7 cellular contexts compared by ENCODE assay signal in genomic region chr10:119687192-119688032, GRCh38. TPM values are rescaled to one million over a fixed set of nuclear protein-coding genes. Genes with fewer than 3 reads are reported as not detected.
DNase-seq lines count a peak whose midpoint lies in the region; FAIRE-seq and TF ChIP-seq lines count a peak whose summit lies in the region.

No MANE protein-coding gene starts in this region.

- H3K9me3 Mint-ChIP-seq in HFFc6: no peaks in the 10 kb centered on the region

- H3K27ac ChIP-seq in WERI-Rb-1 (peak overlapping the region; percentile 58), skin epidermis (peak overlapping the region in 18 of 21 experiments; percentile 6 to 79 (median 62))

- no peak for TF ChIP-seq CTCF in HFFc6 (IDR thresholded peaks at IDR 0.05)
- no peak for TF ChIP-seq CTCF in WERI-Rb-1 (IDR thresholded peaks at IDR 0.05; ENCODE audit: low read depth, low read length)

- no peak for FAIRE-seq in HTR-8/SVneo (lab: Jason Lieb, UNC)

- peak overlapping the region; percentile 95 for H3K27ac Mint-ChIP-seq in HFFc6

- peak; percentile 30 for DNase-seq in HFFc6
- DNase-seq in WERI-Rb-1: peak; percentile 56
- peak; percentile 99 for DNase-seq in iPS DF 4.7 (ENCODE audit: extremely low read depth, low spot score)
- no peak for DNase-seq in HTR-8/SVneo (ENCODE audit: insufficient read length, low spot score)
- no peak for DNase-seq in KBM-7
- no peak for DNase-seq in NCI-H69 (lab: John Stamatoyannopoulos, UW)

- H3K36me3 Mint-ChIP-seq in HFFc6 (ENCODE audit: low read depth): no peaks in the 10 kb centered on the region; the same call in 1 of the 2 replicates

- no peaks in the 10 kb centered on the region for H3K9me3 ChIP-seq in WERI-Rb-1 (ENCODE audit: severe bottlenecking)

- no peaks in the 10 kb centered on the region for H3K36me3 ChIP-seq in WERI-Rb-1

- H3K4me3 ChIP-seq in WERI-Rb-1 (ENCODE audit: low read depth, low read length) (peak overlapping the region; percentile 42), skin epidermis (no peak overlapping the region)

- in situ Hi-C loops in KBM-7 (cut with MboI; ENCODE audit: low pct_unique_long_range_greater_than_20kb, low sequenced_read_pairs): no loop called here

- no peaks in the 10 kb centered on the region for H3K27me3 ChIP-seq in WERI-Rb-1 (ENCODE audit: insufficient read depth, low read depth, severe bottlenecking)

- peaks cover 28% of the 10 kb centered on the region for H3K4me1 Mint-ChIP-seq in HFFc6 (ENCODE audit: low read depth)

- H3K27me3 Mint-ChIP-seq in HFFc6 (ENCODE audit: insufficient read depth): peaks cover 3% of the 10 kb centered on the region

- H3K4me3 Mint-ChIP-seq in HFFc6: peak overlapping the region; percentile 85

RNA-seq across cellular contexts. Expression of gene BAG3, which starts 36.2 kb away (rescaled TPM):
- 100 to 1,000 TPM in 4 of 6 experiments, 10 to 100 TPM in 2; 97.2 to 108 (median 101) TPM for total RNA-seq in HFFc6 (2021; fragmentation: NEBNext Ultra II Directional; extraction: Animal tissue kit (Norgen Biotek cat#: 25700))

RNA-seq across cellular contexts. Expression of gene INPP5F, which starts 38.4 kb away (rescaled TPM):
- 10 to 100 TPM in 5 of 6 experiments, 1 to 10 TPM in 1; 8.7 to 12.8 (median 12.5) TPM for total RNA-seq in HFFc6 (2021; fragmentation: NEBNext Ultra II Directional; extraction: Animal tissue kit (Norgen Biotek cat#: 25700))

Comparison
In these comparisons a context has a peak if more than half of its experiments do, and no peak if none do; other contexts are left out.
1. DNase-seq: peak in HFFc6 (single experiment), WERI-Rb-1 (single experiment) and iPS DF 4.7 (single experiment); none in HTR-8/SVneo (single experiment), KBM-7 (single experiment) and NCI-H69 (single experiment).